In the genomic region with DNA sequence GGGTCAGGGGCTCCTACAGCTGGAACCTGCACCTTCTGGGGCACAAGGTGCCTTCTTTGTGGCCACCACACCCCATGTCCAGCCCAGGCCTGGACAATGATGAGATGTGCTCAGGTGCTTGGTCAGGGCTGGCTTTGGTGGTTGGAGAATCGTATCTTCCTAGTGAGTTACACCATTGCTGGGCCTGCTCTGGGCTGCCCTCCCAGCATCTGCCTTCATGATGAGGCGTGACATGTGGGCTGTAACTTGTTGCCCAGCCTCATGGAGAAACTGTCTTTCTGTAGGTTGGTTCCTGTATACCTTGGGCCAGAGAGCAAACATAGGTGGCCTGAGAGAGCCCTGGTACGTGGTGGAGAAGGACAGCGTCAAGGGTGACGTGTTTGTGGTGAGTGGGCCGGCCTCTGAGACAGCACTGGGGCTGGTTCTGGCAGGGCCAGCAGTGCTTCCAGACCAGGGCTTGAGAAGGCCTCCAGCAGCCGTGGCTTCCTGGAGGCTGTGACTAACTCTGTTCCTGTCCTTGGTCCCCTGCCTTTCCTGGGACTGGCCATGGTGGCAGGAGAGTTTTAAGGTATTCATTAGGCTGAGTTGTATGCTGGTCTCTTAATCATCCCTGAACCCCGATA, we compare ENCODE assay signal across 16 cellular contexts. TPM values are rescaled to one million over a fixed set of nuclear protein-coding genes. Genes with fewer than 3 reads are reported as not detected.
DNase-seq lines count a peak whose midpoint lies in the region; ATAC-seq and TF ChIP-seq lines count a peak whose summit lies in the region.
"Had no signal": no experiment of that assay in that cellular context is flagged by ENCODE, and none has a peak within 500 bp of the region (broad histone marks: within the 10 kb centered on the region; RNA-seq: fewer than 3 reads in every experiment).

No MANE protein-coding gene starts in this region.

- H3K27ac ChIP-seq in right cardiac atrium (ENCODE audit: low read length) (peak overlapping the region; percentile 39), upper lobe of right lung (no peak overlapping the region)
- H3K27ac ChIP-seq: esophagus muscularis mucosa had no signal

- H3K4me1 ChIP-seq in right cardiac atrium (ENCODE audit: control insufficient read depth, insufficient read depth, low read length) (no peaks in the 10 kb centered on the region), upper lobe of right lung (no peaks in the 10 kb centered on the region)

- H3K36me3 ChIP-seq in upper lobe of right lung, result peaks cover 69% of the 10 kb centered on the region

- H3K27ac Mint-ChIP-seq in brain, result peak overlapping the region in 3 of 5 experiments; percentile 71 to 77 (median 73)
- H3K27ac Mint-ChIP-seq: immature natural killer cell had no signal

- TF ChIP-seq CTCF in brain (conservative IDR thresholded peaks at IDR 0.05) (no peak), upper lobe of right lung (IDR thresholded peaks at IDR 0.05) (no peak)

- intact Hi-C loops in right cardiac atrium (cut with DNase I) (no loop called here), upper lobe of right lung (cut with DNase I) (no loop called here)

- H3K4me3 Mint-ChIP-seq in brain, result no peak overlapping the region
- H3K4me3 Mint-ChIP-seq: activated naive CD4-positive, alpha-beta T cell treated with anti-CD3 and anti-CD28 coated beads, Interleukin-2, amount 10 ng/mL, durations not matched to agents 7 days and 5 days; immature natural killer cell; naive B cell had no signal

- H3K9me3 ChIP-seq in right cardiac atrium (ENCODE audit: control insufficient read depth, low read length), result no peaks in the 10 kb centered on the region
- no peaks in the 10 kb centered on the region for H3K9me3 ChIP-seq in upper lobe of right lung
- H3K9me3 ChIP-seq: esophagus muscularis mucosa had no signal

- no peaks in the 10 kb centered on the region for H3K9me3 Mint-ChIP-seq in brain
- H3K9me3 Mint-ChIP-seq: activated naive CD4-positive, alpha-beta T cell treated with anti-CD3 and anti-CD28 coated beads, Interleukin-2, amount 10 ng/mL, durations not matched to agents 7 days and 5 days; naive B cell had no signal

- ATAC-seq in right cardiac atrium (no peak), upper lobe of right lung (no peak)

- DNase-seq in NCI-H1694 (lab: John Stamatoyannopoulos, UW) (peak; percentile 26), right cardiac atrium (peak in 1 of 3 donors; percentile 48), upper lobe of right lung (peak; percentile 61), GM19238 (ENCODE audit: insufficient read length, low spot score) (no peak), NCI-H1436 (lab: John Stamatoyannopoulos, UW) (no peak), GOT3 (lab: John Stamatoyannopoulos, UW) (no peak)
- DNase-seq: activated CD4-positive, alpha-beta T cell treated with anti-CD3 and anti-CD28 coated beads, Interleukin-2, amount 50 U/mL, for 48 hours; activated naive CD4-positive, alpha-beta T cell treated with anti-CD3 and anti-CD28 coated beads, Interleukin-2, amount 10 ng/mL, durations not matched to agents 7 days and 5 days; GF-D8; immature natural killer cell; naive B cell; NCI-H146; stimulated activated CD4-positive, alpha-beta T cell treated with anti-CD3 and anti-CD28 coated beads, Interleukin-2, amount 100 ng/mL, for 48 hours had no signal

- 74% methylated on average over 8 of the region's 8 CpGs for WGBS in right cardiac atrium

- H3K27me3 ChIP-seq in right cardiac atrium (ENCODE audit: control insufficient read depth, insufficient read depth) (no peaks in the 10 kb centered on the region), upper lobe of right lung (no peaks in the 10 kb centered on the region)
- H3K27me3 ChIP-seq: esophagus muscularis mucosa had no signal

- H3K27me3 Mint-ChIP-seq in brain, result no peaks in the 10 kb centered on the region
- H3K27me3 Mint-ChIP-seq: activated naive CD4-positive, alpha-beta T cell treated with anti-CD3 and anti-CD28 coated beads, Interleukin-2, amount 10 ng/mL, durations not matched to agents 7 days and 5 days; naive B cell had no signal

- peaks cover 17% of the 10 kb centered on the region for H3K4me1 Mint-ChIP-seq in brain
- H3K4me1 Mint-ChIP-seq: activated naive CD4-positive, alpha-beta T cell treated with anti-CD3 and anti-CD28 coated beads, Interleukin-2, amount 10 ng/mL, durations not matched to agents 7 days and 5 days had no signal

- H3K36me3 Mint-ChIP-seq in brain, result peaks cover 46% of the 10 kb centered on the region

- H3K4me3 ChIP-seq in right cardiac atrium (ENCODE audit: low read length) (no peak overlapping the region), upper lobe of right lung (no peak overlapping the region)
- H3K4me3 ChIP-seq: esophagus muscularis mucosa, skin epidermis had no signal

RNA-seq across cellular contexts. Expression of a gene that starts 18.1 kb away (rescaled TPM):
- polyA plus RNA-seq in brain (ENCODE audit: insufficient read depth, low read depth, low replicate concordance), result 28.2 TPM
- total RNA-seq in right cardiac atrium, result 10 to 100 TPM; 31.5 to 48.7 (median 38.9) TPM
- polyA plus RNA-seq in right cardiac atrium, result 40.2 TPM
- total RNA-seq in upper lobe of right lung, result 34.9 TPM

RNA-seq across cellular contexts. Expression of a gene that starts 56.9 kb away (rescaled TPM):
- 31.9 TPM for polyA plus RNA-seq in brain (ENCODE audit: insufficient read depth, low read depth, low replicate concordance)
- 1 to 10 TPM in 3 of 4 donors, under 1 TPM in 1; 0.42 to 1.8 (median 1.2) TPM for total RNA-seq in right cardiac atrium
- 0.50 TPM for polyA plus RNA-seq in right cardiac atrium
- 0.43 TPM for total RNA-seq in upper lobe of right lung

Comparison
In these comparisons a context has a peak if more than half of its experiments do, and no peak if none do; other contexts are left out.
1. DNase-seq: peak in NCI-H1694 (single experiment) and upper lobe of right lung (single experiment); none in GM19238 (single experiment), NCI-H1436 (single experiment) and GOT3 (single experiment).